In the genomic region with DNA sequence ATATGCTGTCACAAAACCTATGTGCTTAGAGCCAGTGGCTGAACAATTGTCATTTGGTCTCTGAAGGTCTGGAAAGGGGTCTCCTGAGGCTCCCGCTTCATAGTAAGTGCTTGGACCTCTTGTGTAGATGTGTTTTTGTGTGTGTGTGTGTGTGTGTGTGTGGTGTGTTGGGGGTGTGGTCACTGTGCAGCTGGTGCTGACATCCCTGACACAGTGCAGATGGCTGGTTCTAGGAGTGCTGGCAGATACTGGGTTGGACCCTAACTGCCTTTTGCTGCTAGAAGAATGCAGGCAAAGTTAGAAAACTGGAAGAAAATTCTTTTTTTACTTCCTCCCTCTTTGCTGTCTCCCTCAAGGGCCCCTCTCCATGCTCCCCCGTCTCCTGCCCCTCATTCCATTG, we compare ENCODE assay signal across 16 cellular contexts.
A peak's percentile ranks its signal among the peaks of the same experiment; 100 is the strongest.
DNase-seq lines count a peak whose midpoint lies in the region; TF ChIP-seq lines count a peak whose summit lies in the region.
"Had no signal": no experiment of that assay in that cellular context is flagged by ENCODE, and none has a peak within 500 bp of the region (broad histone marks: within the 10 kb centered on the region; RNA-seq: fewer than 3 reads in every experiment).

No MANE protein-coding gene starts in this region.

- H3K4me3 ChIP-seq in BE2C (ENCODE audit: low read depth, low read length) (no peak overlapping the region), SU-DHL-6 (ENCODE audit: insufficient read depth, low read length, poor library complexity, severe bottlenecking) (no peak overlapping the region), neuronal stem cell (ENCODE audit: low read length in 2 of 2) (no peak overlapping the region)

- H2AK5ac ChIP-seq in neuronal stem cell (ENCODE audit: low read depth, low read length), result no peak overlapping the region

- H3K27me3 Mint-ChIP-seq in glutamatergic neuron (ENCODE audit: unreplicated experiment), result peaks cover 4% of the 10 kb centered on the region
- H3K27me3 Mint-ChIP-seq: CD4-positive, alpha-beta T cell; IgD-negative memory B cell had no signal

- WGBS in neuronal stem cell (ENCODE audit: extremely low coverage in 2 of 2, insufficient read length in 2 of 2, insufficient replicate concordance in 1 of 2), 2 donors, result no CpG with 5 or more reads among the region's 2 CpGs

- no peak overlapping the region for H3K23ac ChIP-seq in neuronal stem cell (ENCODE audit: low read depth, low read length, poor library complexity)

- no peak overlapping the region for H3K18ac ChIP-seq in neuronal stem cell (ENCODE audit: low read length)

- TF ChIP-seq CTCF in BE2C (IDR thresholded peaks at IDR 0.05; ENCODE audit: low read depth, low read length) (no peak), SU-DHL-6 (IDR thresholded peaks at IDR 0.05; ENCODE audit: insufficient read depth, low read length, poor library complexity, severe bottlenecking) (no peak), glutamatergic neuron (IDR thresholded peaks at IDR 0.05; ENCODE audit: partially characterized antibody, unreplicated experiment) (no peak)

- no peak overlapping the region for H4K8ac ChIP-seq in neuronal stem cell (ENCODE audit: low read depth, low read length)

- H2BK5ac ChIP-seq in neuronal stem cell (ENCODE audit: low read length), result no peak overlapping the region

- no peaks in the 10 kb centered on the region for H3K79me2 ChIP-seq in SU-DHL-6 (ENCODE audit: insufficient read depth, low read length)

- H2BK12ac ChIP-seq in neuronal stem cell (ENCODE audit: low read length), result no peak overlapping the region

- peak overlapping the region; percentile 56 for H3K14ac ChIP-seq in neuronal stem cell (ENCODE audit: low read length)

- H3K79me1 ChIP-seq in neuronal stem cell (ENCODE audit: low read depth, low read length), result no peaks in the 10 kb centered on the region

- peak overlapping the region; percentile 21 for H2AFZ ChIP-seq in SU-DHL-6 (ENCODE audit: low read depth, low read length, severe bottlenecking)
- H2AFZ ChIP-seq in neuronal stem cell (ENCODE audit: low read length), result peak overlapping the region; percentile 29

- H3K36me3 Mint-ChIP-seq in glutamatergic neuron (ENCODE audit: unreplicated experiment), result no peaks in the 10 kb centered on the region
- H3K36me3 Mint-ChIP-seq: IgD-negative memory B cell had no signal

- H3K4me2 ChIP-seq in SU-DHL-6 (ENCODE audit: low read depth, low read length, poor library complexity, severe bottlenecking), result no peak overlapping the region
- no peak overlapping the region for H3K4me2 ChIP-seq in neuronal stem cell (ENCODE audit: insufficient read depth, low read length, poor library complexity, severe bottlenecking)

- peak overlapping the region; percentile 96 for H3K27ac Mint-ChIP-seq in glutamatergic neuron (ENCODE audit: unreplicated experiment)
- H3K27ac Mint-ChIP-seq: CD4-positive, alpha-beta T cell; IgD-negative memory B cell had no signal

- no peaks in the 10 kb centered on the region for H3K9me2 ChIP-seq in SU-DHL-6 (replicated peaks; ENCODE audit: insufficient read depth, low read length)

- peaks cover 9% of the 10 kb centered on the region for H3K4me1 ChIP-seq in BE2C
- H3K4me1 ChIP-seq in neuronal stem cell (ENCODE audit: control insufficient read depth in 2 of 2, insufficient read depth in 1 of 2, low read depth in 1 of 2, low read length in 2 of 2), result no peaks in the 10 kb centered on the region
- H3K4me1 ChIP-seq: Caco-2 had no signal

- H2BK15ac ChIP-seq in neuronal stem cell (ENCODE audit: low read length), result no peak overlapping the region

- H3K9ac ChIP-seq in SU-DHL-6 (ENCODE audit: low read length) (no peak overlapping the region), neuronal stem cell (ENCODE audit: low read depth, low read length, poor library complexity) (no peak overlapping the region)

- H3K27me3 ChIP-seq in BE2C (no peaks in the 10 kb centered on the region), SU-DHL-6 (ENCODE audit: low read length) (no peaks in the 10 kb centered on the region), neuronal stem cell (ENCODE audit: control insufficient read depth in 3 of 3, insufficient read depth in 3 of 3, low read depth in 1 of 3, low read length in 3 of 3) (no peaks in the 10 kb centered on the region)

- no peaks in the 10 kb centered on the region for H3F3A ChIP-seq in SU-DHL-6 (ENCODE audit: insufficient read depth)

- H3K4me1 Mint-ChIP-seq in glutamatergic neuron (ENCODE audit: low read depth, unreplicated experiment), result peaks cover 23% of the 10 kb centered on the region
- H3K4me1 Mint-ChIP-seq: IgD-negative memory B cell had no signal

- no peaks in the 10 kb centered on the region for H3K36me3 ChIP-seq in BE2C
- no peaks in the 10 kb centered on the region for H3K36me3 ChIP-seq in SU-DHL-6 (ENCODE audit: low read length)
- no peaks in the 10 kb centered on the region for H3K36me3 ChIP-seq in neuronal stem cell (replicated peaks in 1 of 2; ENCODE audit: control insufficient read depth in 2 of 2, insufficient read depth in 2 of 2, low read length in 2 of 2)

- H3K9me3 ChIP-seq in BE2C (no peaks in the 10 kb centered on the region), SU-DHL-6 (ENCODE audit: insufficient read depth, low read length) (no peaks in the 10 kb centered on the region), neuronal stem cell (replicated peaks in 1 of 2; ENCODE audit: control insufficient read depth in 2 of 2, insufficient read depth in 1 of 2, low read depth in 1 of 2, low read length in 2 of 2) (no peaks in the 10 kb centered on the region)
- H3K9me3 ChIP-seq: Caco-2 had no signal

- H2BK120ac ChIP-seq in neuronal stem cell (ENCODE audit: low read depth, low read length), result no peak overlapping the region

- H3K4ac ChIP-seq in neuronal stem cell (ENCODE audit: low read length), result no peak overlapping the region

- DNase-seq in BE2C (peak; percentile 21), glutamatergic neuron (peak; percentile 41), neuronal stem cell (ENCODE audit: low spot score) (no peak), OCI-M1 (lab: John Stamatoyannopoulos, UW) (no peak), NCI-H2107 treated with DMSO at 0.1 percent for 48 hours (lab: John Stamatoyannopoulos, UW; ENCODE audit: unreplicated experiment) (no peak), activated gamma-delta T cell (lab: John Stamatoyannopoulos, UW) (no peak)
- DNase-seq: ACHN; Caco-2; CD4-positive, alpha-beta T cell; DMS79; GDM1; GOT3; H9 had no signal

- no peak overlapping the region for H4K91ac ChIP-seq in neuronal stem cell (ENCODE audit: low read depth, low read length, poor library complexity)

- H3K27ac ChIP-seq in SU-DHL-6 (ENCODE audit: low read depth, low read length), result no peak overlapping the region
- H3K27ac ChIP-seq in neuronal stem cell (replicated peaks; ENCODE audit: low read length), result no peak overlapping the region
- H3K27ac ChIP-seq: C4-2B had no signal

- H3K4me3 Mint-ChIP-seq in glutamatergic neuron (ENCODE audit: unreplicated experiment), result peak overlapping the region; percentile 16
- H3K4me3 Mint-ChIP-seq: CD4-positive, alpha-beta T cell; H9; IgD-negative memory B cell had no signal

- peaks cover 6% of the 10 kb centered on the region for H3K9me3 Mint-ChIP-seq in glutamatergic neuron (ENCODE audit: unreplicated experiment)
- H3K9me3 Mint-ChIP-seq: H9 had no signal

- H4K20me1 ChIP-seq in SU-DHL-6 (ENCODE audit: low read depth, low read length), result no peaks in the 10 kb centered on the region

Comparison
In these comparisons a context has a peak if more than half of its experiments do, and no peak if none do; other contexts are left out.
1. DNase-seq: peak in BE2C (single experiment) and glutamatergic neuron (single experiment); none in neuronal stem cell (single experiment), OCI-M1 (single experiment), NCI-H2107 treated with DMSO at 0.1 percent for 48 hours (single experiment) and activated gamma-delta T cell (single experiment).